13 cellular contexts compared by ENCODE assay signal in genomic region chr13:110130431-110130830, GRCh38.
DNase-seq lines count a peak whose midpoint lies in the region; ATAC-seq and TF ChIP-seq lines count a peak whose summit lies in the region.
"Had no signal": no experiment of that assay in that cellular context is flagged by ENCODE, and none has a peak within 500 bp of the region (broad histone marks: within the 10 kb centered on the region; RNA-seq: fewer than 3 reads in every experiment).

No MANE protein-coding gene starts in this region.

- no peak overlapping the region for H3K14ac ChIP-seq in neuronal stem cell (ENCODE audit: low read length)

- no peak overlapping the region for H3K9ac ChIP-seq in neuronal stem cell (ENCODE audit: low read depth, low read length, poor library complexity)

- H3K36me3 ChIP-seq in right atrium auricular region (no peaks in the 10 kb centered on the region), neuronal stem cell (replicated peaks in 1 of 2; ENCODE audit: control insufficient read depth in 2 of 2, insufficient read depth in 2 of 2, low read length in 2 of 2) (no peaks in the 10 kb centered on the region)

- TF ChIP-seq CTCF in right atrium auricular region (IDR thresholded peaks at IDR 0.05) (no peak), coronary artery (IDR thresholded peaks at IDR 0.05) (no peak)

- H3K4ac ChIP-seq in neuronal stem cell (ENCODE audit: low read length), result no peak overlapping the region

- no peak overlapping the region for H2BK5ac ChIP-seq in neuronal stem cell (ENCODE audit: low read length)

- no peak for ATAC-seq in GM21529 (IDR thresholded peaks at IDR 0.05; ENCODE audit: unreplicated experiment)
- ATAC-seq: SK-N-SH treated with all-trans-retinoic acid at 6 μM for 48 hours had no signal

- H4K8ac ChIP-seq in neuronal stem cell (ENCODE audit: low read depth, low read length), result no peak overlapping the region

- no peak overlapping the region for H3K27ac ChIP-seq in right atrium auricular region
- H3K27ac ChIP-seq in neuronal stem cell (replicated peaks; ENCODE audit: low read length), result no peak overlapping the region
- no peak overlapping the region for H3K27ac ChIP-seq in coronary artery

- no peak overlapping the region for H2BK120ac ChIP-seq in neuronal stem cell (ENCODE audit: low read depth, low read length)

- H3K79me1 ChIP-seq in neuronal stem cell (ENCODE audit: low read depth, low read length), result no peaks in the 10 kb centered on the region

- no peak overlapping the region for H2BK15ac ChIP-seq in neuronal stem cell (ENCODE audit: low read length)

- no CpG with 5 or more reads among the region's 3 CpGs for WGBS in neuronal stem cell (ENCODE audit: extremely low coverage in 2 of 2, insufficient read length in 2 of 2, insufficient replicate concordance in 1 of 2), 2 donors

- H3K27me3 ChIP-seq in right atrium auricular region (no peaks in the 10 kb centered on the region), neuronal stem cell (ENCODE audit: control insufficient read depth in 3 of 3, insufficient read depth in 3 of 3, low read depth in 1 of 3, low read length in 3 of 3) (no peaks in the 10 kb centered on the region)

- H3K18ac ChIP-seq in neuronal stem cell (ENCODE audit: low read length), result peak overlapping the region; percentile 6

- H2AFZ ChIP-seq in neuronal stem cell (ENCODE audit: low read length), result peak overlapping the region; percentile 3

- no peak overlapping the region for H4K91ac ChIP-seq in neuronal stem cell (ENCODE audit: low read depth, low read length, poor library complexity)

- peak; percentile 11 for DNase-seq in right atrium auricular region (ENCODE audit: low spot score)
- DNase-seq in cardiac septum (ENCODE audit: low spot score), result no peak
- DNase-seq in SHP77 treated with DMSO at 0.1 percent for 48 hours (lab: John Stamatoyannopoulos, UW), result peak; percentile 30
- no peak for DNase-seq in neuronal stem cell (ENCODE audit: low spot score)
- DNase-seq in NOMO-1 treated with DMSO at 0.1 percent for 48 hours (lab: John Stamatoyannopoulos, UW; ENCODE audit: unreplicated experiment), result no peak
- DNase-seq in coronary artery (ENCODE audit: low spot score), result no peak
- DNase-seq: CD4-positive, alpha-beta T cell; KBM-7; MV-4-11; NCI-H1930; NCI-H2171 treated with DMSO at 0.1 percent for 48 hours had no signal

- H3K4me2 ChIP-seq in neuronal stem cell (ENCODE audit: insufficient read depth, low read length, poor library complexity, severe bottlenecking), result no peak overlapping the region

- no peak overlapping the region for H2AK5ac ChIP-seq in neuronal stem cell (ENCODE audit: low read depth, low read length)

- H3K9me3 ChIP-seq in right atrium auricular region (no peaks in the 10 kb centered on the region), neuronal stem cell (replicated peaks in 1 of 2; ENCODE audit: control insufficient read depth in 2 of 2, insufficient read depth in 1 of 2, low read depth in 1 of 2, low read length in 2 of 2) (peaks cover 0 to 10% of the 10 kb centered on the region in 2 donors)

- H3K23ac ChIP-seq in neuronal stem cell (ENCODE audit: low read depth, low read length, poor library complexity), result no peak overlapping the region

- H2BK12ac ChIP-seq in neuronal stem cell (ENCODE audit: low read length), result no peak overlapping the region

- intact Hi-C loops in cardiac septum (cut with DNase I), result loop anchor here (10.0 kb wide), 1 partner anchor 876 kb away; no protein-coding TSS in a partner anchor

- peaks cover 0 to 57% of the 10 kb centered on the region in 2 donors for H3K4me1 ChIP-seq in right atrium auricular region
- peaks cover 36 to 50% of the 10 kb centered on the region in 2 donors for H3K4me1 ChIP-seq in neuronal stem cell (ENCODE audit: control insufficient read depth in 2 of 2, insufficient read depth in 1 of 2, low read depth in 1 of 2, low read length in 2 of 2)

- H3K4me3 ChIP-seq in right atrium auricular region, result no peak overlapping the region
- no peak overlapping the region for H3K4me3 ChIP-seq in neuronal stem cell (ENCODE audit: low read length in 2 of 2)
- H3K4me3 ChIP-seq in coronary artery, result no peak overlapping the region

Comparison
In these comparisons a context has a peak if more than half of its experiments do, and no peak if none do; other contexts are left out.
1. DNase-seq: peak in right atrium auricular region (single experiment) and SHP77 treated with DMSO at 0.1 percent for 48 hours (single experiment); none in cardiac septum (single experiment), neuronal stem cell (single experiment), NOMO-1 treated with DMSO at 0.1 percent for 48 hours (single experiment) and coronary artery (single experiment).